15 cellular contexts compared by ENCODE assay signal in genomic region chr1:74714429-74715362, GRCh38. TPM values are rescaled to one million over a fixed set of nuclear protein-coding genes. Genes with fewer than 3 reads are reported as not detected.
DNase-seq lines count a peak whose midpoint lies in the region; ATAC-seq and TF ChIP-seq lines count a peak whose summit lies in the region.
"Had no signal": no experiment of that assay in that cellular context is flagged by ENCODE, and none has a peak within 500 bp of the region (broad histone marks: within the 10 kb centered on the region; RNA-seq: fewer than 3 reads in every experiment).

No MANE protein-coding gene starts in this region.

- H3K9me3 Mint-ChIP-seq in HFFc6: no peaks in the 10 kb centered on the region

- peaks cover 9% of the 10 kb centered on the region; the same call in 1 of the 2 replicates for H3K4me1 Mint-ChIP-seq in HFFc6 (ENCODE audit: low read depth)
- H3K4me1 Mint-ChIP-seq: CD14-positive monocyte had no signal

- peak; percentile 36 for DNase-seq in kidney glomerular epithelial cell (lab: John Stamatoyannopoulos, UW)
- no peak for DNase-seq in putamen (ENCODE audit: low spot score)
- no peak for DNase-seq in HFFc6
- no peak for DNase-seq in NCI-H1105 treated with DMSO at 0.1 percent for 48 hours (lab: John Stamatoyannopoulos, UW)
- no peak for DNase-seq in SHP77 treated with DMSO at 0.1 percent for 48 hours (lab: John Stamatoyannopoulos, UW)
- DNase-seq: activated CD8-positive, alpha-beta memory T cell treated with anti-CD3 and anti-CD28 coated beads, Interleukin-2, amount 50 U/mL, for 4 hours; anterior cingulate cortex; H7; T1000 had no signal

- peak; percentile 54 for ATAC-seq in GM18519 (IDR thresholded peaks at IDR 0.05; ENCODE audit: low FRiP score, unreplicated experiment)
- peak; percentile 80 for ATAC-seq in GM21529 (IDR thresholded peaks at IDR 0.05; ENCODE audit: unreplicated experiment)
- ATAC-seq in HG03064 (IDR thresholded peaks at IDR 0.05; ENCODE audit: low read depth, unreplicated experiment): peak; percentile 77

- H3K27me3 Mint-ChIP-seq in HFFc6 (ENCODE audit: insufficient read depth): no peaks in the 10 kb centered on the region

- no peak overlapping the region for H3K4me3 Mint-ChIP-seq in HFFc6
- H3K4me3 Mint-ChIP-seq: CD14-positive monocyte had no signal

- peaks cover 11% of the 10 kb centered on the region for H3K36me3 Mint-ChIP-seq in HFFc6 (ENCODE audit: low read depth)

- no peak overlapping the region for H3K27ac Mint-ChIP-seq in HFFc6
- H3K27ac Mint-ChIP-seq: CD14-positive monocyte had no signal

- no peak for TF ChIP-seq CTCF in HFFc6 (IDR thresholded peaks at IDR 0.05)

RNA-seq across cellular contexts. Expression of gene CRYZ, which starts 18.2 kb away (rescaled TPM):
- total RNA-seq in HFFc6 (2021; fragmentation: NEBNext Ultra II Directional; extraction: Animal tissue kit (Norgen Biotek cat#: 25700)): 10 to 100 TPM; 42.9 to 53.3 (median 46.4) TPM

RNA-seq across cellular contexts. Expression of gene TYW3, which starts 18.3 kb away (rescaled TPM):
- total RNA-seq in HFFc6 (2021; fragmentation: NEBNext Ultra II Directional; extraction: Animal tissue kit (Norgen Biotek cat#: 25700)): 10 to 100 TPM; 20.7 to 27.6 (median 24.9) TPM

RNA-seq across cellular contexts. Expression of gene ERICH3, which starts 41.1 kb away (rescaled TPM):
- total RNA-seq in HFFc6 (2021; fragmentation: NEBNext Ultra II Directional; extraction: Animal tissue kit (Norgen Biotek cat#: 25700)): not detected
- total RNA-seq: H7, mesenteric fat pad, OCI-LY7 had no signal
